ENCODE assay signal across 4 cellular contexts in the genomic region with DNA sequence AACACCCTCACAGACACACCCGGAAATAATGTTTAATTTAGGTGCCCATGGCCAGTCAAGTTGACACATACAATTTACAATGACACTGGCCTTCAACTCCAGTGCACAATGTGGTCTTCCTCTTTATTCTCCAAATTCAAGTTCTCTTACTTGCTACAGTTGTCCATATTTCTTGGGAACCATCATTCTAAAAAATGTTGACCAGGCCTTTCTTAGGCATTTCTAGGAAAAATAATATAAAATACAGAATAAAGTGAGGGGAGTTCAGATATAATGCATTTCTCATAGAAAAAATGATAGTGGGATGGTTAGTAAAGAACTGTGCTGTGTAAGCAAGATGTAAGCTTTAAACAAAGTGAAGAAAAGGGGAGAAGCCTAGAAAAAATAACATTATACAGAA.
TF ChIP-seq lines count a peak whose summit lies in the region.

No MANE protein-coding gene starts in this region.

TF ChIP-seq in HepG2, 621 proteins besides CTCF, POLR2A, EP300 and RAD21:
- TF ChIP-seq GZF1 (CRISPR knock-in tag; IDR thresholded peaks at IDR 0.05) (no peak), MAFK (conservative IDR thresholded peaks at IDR 0.05 in 1 of 2, IDR thresholded peaks at IDR 0.05 in 1 of 2; ENCODE audit: low read length in 2 of 2) (peak; percentile 28 to 78; a peak in 2 of 4 replicates)

TF ChIP-seq in A549, 52 proteins besides CTCF, POLR2A, EP300 and RAD21:
- TF ChIP-seq, protein P1, sequence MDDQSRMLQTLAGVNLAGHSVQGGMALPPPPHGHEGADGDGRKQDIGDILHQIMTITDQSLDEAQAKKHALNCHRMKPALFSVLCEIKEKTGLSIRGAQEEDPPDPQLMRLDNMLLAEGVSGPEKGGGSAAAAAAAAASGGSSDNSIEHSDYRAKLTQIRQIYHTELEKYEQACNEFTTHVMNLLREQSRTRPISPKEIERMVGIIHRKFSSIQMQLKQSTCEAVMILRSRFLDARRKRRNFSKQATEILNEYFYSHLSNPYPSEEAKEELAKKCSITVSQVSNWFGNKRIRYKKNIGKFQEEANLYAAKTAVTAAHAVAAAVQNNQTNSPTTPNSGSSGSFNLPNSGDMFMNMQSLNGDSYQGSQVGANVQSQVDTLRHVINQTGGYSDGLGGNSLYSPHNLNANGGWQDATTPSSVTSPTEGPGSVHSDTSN (IDR thresholded peaks at IDR 0.05): no peak
- TF ChIP-seq SMC3 (IDR thresholded peaks at IDR 0.05): no peak
- TF ChIP-seq MAFK (IDR thresholded peaks at IDR 0.05; ENCODE audit: partially characterized antibody): peak; percentile 71
- no peak for TF ChIP-seq MYC (IDR thresholded peaks at IDR 0.05; ENCODE audit: borderline replicate concordance, low read length)
- no peak for TF ChIP-seq KDM5A (IDR thresholded peaks at IDR 0.05)

TF ChIP-seq in IMR-90, 13 proteins besides CTCF, POLR2A, EP300 and RAD21:
- TF ChIP-seq MXI1 (IDR thresholded peaks at IDR 0.05; ENCODE audit: borderline replicate concordance, low read depth, low read length) (no peak), MAFK (IDR thresholded peaks at IDR 0.05; ENCODE audit: low read depth, low read length) (peak; percentile 81)

TF ChIP-seq in K562, 482 proteins besides CTCF, POLR2A, EP300 and RAD21:
- TF ChIP-seq C11orf30 (IDR thresholded peaks at IDR 0.05; ENCODE audit: low read depth) (peak; percentile 28; the same call in 1 of the 2 replicates), SETDB1 (IDR thresholded peaks at IDR 0.05; ENCODE audit: low read length) (no peak), EWSR1 (IDR thresholded peaks at IDR 0.05; ENCODE audit: borderline replicate concordance, low read depth, partially characterized antibody) (no peak), ZNF316 (IDR thresholded peaks at IDR 0.05) (peak; percentile 63), BRF1 (IDR thresholded peaks at IDR 0.05; ENCODE audit: borderline replicate concordance, extremely low read depth, insufficient read length) (no peak), MAFF (IDR thresholded peaks at IDR 0.05; ENCODE audit: low read length) (peak; percentile 33; the same call in 1 of the 2 replicates), RBM25 (IDR thresholded peaks at IDR 0.05; ENCODE audit: low read depth, low read length, severe bottlenecking) (no peak), MAFK (IDR thresholded peaks at IDR 0.05; ENCODE audit: low read length) (0 out of 2 replicates have a peak, but pooled peaks have one; percentile 35), MAFG (tag; conservative IDR thresholded peaks at IDR 0.05) (0 out of 2 replicates have a peak, but pooled peaks have one; percentile 5), TAL1 (IDR thresholded peaks at IDR 0.05) (no peak)
